1 cellular context compared by ENCODE assay signal in genomic region chr10:72097448-72098300, GRCh38.
A peak's percentile ranks its signal among the peaks of the same experiment; 100 is the strongest.
TF ChIP-seq lines count a peak whose summit lies in the region.

No MANE protein-coding gene starts in this region.

TF ChIP-seq in K562, 482 proteins besides CTCF, POLR2A, EP300 and RAD21 (continued from another document and continues in another):
- TF ChIP-seq NCOR1 (IDR thresholded peaks at IDR 0.05) (0 out of 2 replicates have a peak, but pooled peaks have one; percentile 40), TCF15 (CRISPR knock-in tag; IDR thresholded peaks at IDR 0.05) (no peak), JUNB (CRISPR knock-in tag; conservative IDR thresholded peaks at IDR 0.05) (no peak), ZNF511 (CRISPR knock-in tag; IDR thresholded peaks at IDR 0.05) (no peak), MAZ (CRISPR knock-in tag; conservative IDR thresholded peaks at IDR 0.05 in 1 of 2, IDR thresholded peaks at IDR 0.05 in 1 of 2) (0 out of 4 replicates have a peak, but pooled peaks of 1 of the 2 experiments have one; percentile 20), MEF2A (IDR thresholded peaks at IDR 0.05; ENCODE audit: control insufficient read depth, low read depth, low read length) (no peak), E2F5 (CRISPR knock-in tag; IDR thresholded peaks at IDR 0.05) (no peak), RBM17 (IDR thresholded peaks at IDR 0.05; ENCODE audit: borderline replicate concordance, low read depth, low read length) (no peak), RBM25 (IDR thresholded peaks at IDR 0.05; ENCODE audit: low read depth, low read length, severe bottlenecking) (no peak), SNRNP70 (optimal IDR thresholded peaks at IDR 0.05; ENCODE audit: low read depth, low read length) (no peak), ZNF707 (CRISPR knock-in tag; conservative IDR thresholded peaks at IDR 0.05) (no peak), ZNF124 (CRISPR knock-in tag; IDR thresholded peaks at IDR 0.05) (no peak), SNIP1 (IDR thresholded peaks at IDR 0.05; ENCODE audit: low read depth) (no peak), SAP30 (IDR thresholded peaks at IDR 0.05; ENCODE audit: borderline replicate concordance, insufficient read depth, low read depth, low read length, poor library complexity, severe bottlenecking) (no peak), ZNF592 (IDR thresholded peaks at IDR 0.05) (no peak), ZNF239 (CRISPR knock-in tag; IDR thresholded peaks at IDR 0.05) (no peak), ZNF184 (CRISPR knock-in tag; IDR thresholded peaks at IDR 0.05) (no peak), ZNF23 (CRISPR knock-in tag; IDR thresholded peaks at IDR 0.05) (no peak), NCOA2 (IDR thresholded peaks at IDR 0.05; ENCODE audit: partially characterized antibody in 2 of 2) (no peak), BRD4 (IDR thresholded peaks at IDR 0.05) (no peak), ATF2 (CRISPR knock-in tag; IDR thresholded peaks at IDR 0.05) (no peak), TBL1XR1 (IDR thresholded peaks at IDR 0.05; ENCODE audit: low read length in 2 of 2) (peak in 1 of 2 experiments; percentile 41; a peak in 2 of 4 replicates), ZNF780A (CRISPR knock-in tag; IDR thresholded peaks at IDR 0.05) (no peak), ASH1L (IDR thresholded peaks at IDR 0.05; ENCODE audit: borderline replicate concordance, low read depth, partially characterized antibody) (no peak), ZNF609 (CRISPR knock-in tag; IDR thresholded peaks at IDR 0.05; ENCODE audit: borderline replicate concordance) (no peak), FOXM1 (IDR thresholded peaks at IDR 0.05; ENCODE audit: low read depth) (peak; percentile 55; the same call in 1 of the 2 replicates), FOXM1 (CRISPR knock-in tag; IDR thresholded peaks at IDR 0.05; ENCODE audit: low read depth) (no peak), KLF13 (tag; IDR thresholded peaks at IDR 0.05; ENCODE audit: borderline replicate concordance, low read depth) (no peak), ZNF512 (tag; IDR thresholded peaks at IDR 0.05) (no peak), STAT6 (CRISPR knock-in tag; IDR thresholded peaks at IDR 0.05) (no peak), TCF3 (CRISPR knock-in tag; IDR thresholded peaks at IDR 0.05) (peak; percentile 13; the same call in 1 of the 2 replicates), FUS (optimal IDR thresholded peaks at IDR 0.05; ENCODE audit: low read depth, low read length) (no peak), ZNF586 (CRISPR knock-in tag; conservative IDR thresholded peaks at IDR 0.05) (no peak), RBFOX2 (IDR thresholded peaks at IDR 0.05; ENCODE audit: low read depth, low read length) (no peak), FIP1L1 (IDR thresholded peaks at IDR 0.05; ENCODE audit: low read depth, low read length, poor library complexity, severe bottlenecking) (no peak), SNAPC5 (CRISPR knock-in tag; IDR thresholded peaks at IDR 0.05) (no peak), PRPF4 (IDR thresholded peaks at IDR 0.05; ENCODE audit: insufficient read depth, low read depth, low read length, poor library complexity, severe bottlenecking) (no peak), NUFIP1 (IDR thresholded peaks at IDR 0.05; ENCODE audit: partially characterized antibody) (no peak), ZNF398 (CRISPR knock-in tag; IDR thresholded peaks at IDR 0.05) (no peak), POLR2AphosphoS5 (IDR thresholded peaks at IDR 0.05; ENCODE audit: control insufficient read depth, insufficient read depth, low read depth, low read length) (no peak), ARID2 (IDR thresholded peaks at IDR 0.05) (no peak), ATF6 (CRISPR knock-in tag; IDR thresholded peaks at IDR 0.05) (no peak)
